In the genomic region with DNA sequence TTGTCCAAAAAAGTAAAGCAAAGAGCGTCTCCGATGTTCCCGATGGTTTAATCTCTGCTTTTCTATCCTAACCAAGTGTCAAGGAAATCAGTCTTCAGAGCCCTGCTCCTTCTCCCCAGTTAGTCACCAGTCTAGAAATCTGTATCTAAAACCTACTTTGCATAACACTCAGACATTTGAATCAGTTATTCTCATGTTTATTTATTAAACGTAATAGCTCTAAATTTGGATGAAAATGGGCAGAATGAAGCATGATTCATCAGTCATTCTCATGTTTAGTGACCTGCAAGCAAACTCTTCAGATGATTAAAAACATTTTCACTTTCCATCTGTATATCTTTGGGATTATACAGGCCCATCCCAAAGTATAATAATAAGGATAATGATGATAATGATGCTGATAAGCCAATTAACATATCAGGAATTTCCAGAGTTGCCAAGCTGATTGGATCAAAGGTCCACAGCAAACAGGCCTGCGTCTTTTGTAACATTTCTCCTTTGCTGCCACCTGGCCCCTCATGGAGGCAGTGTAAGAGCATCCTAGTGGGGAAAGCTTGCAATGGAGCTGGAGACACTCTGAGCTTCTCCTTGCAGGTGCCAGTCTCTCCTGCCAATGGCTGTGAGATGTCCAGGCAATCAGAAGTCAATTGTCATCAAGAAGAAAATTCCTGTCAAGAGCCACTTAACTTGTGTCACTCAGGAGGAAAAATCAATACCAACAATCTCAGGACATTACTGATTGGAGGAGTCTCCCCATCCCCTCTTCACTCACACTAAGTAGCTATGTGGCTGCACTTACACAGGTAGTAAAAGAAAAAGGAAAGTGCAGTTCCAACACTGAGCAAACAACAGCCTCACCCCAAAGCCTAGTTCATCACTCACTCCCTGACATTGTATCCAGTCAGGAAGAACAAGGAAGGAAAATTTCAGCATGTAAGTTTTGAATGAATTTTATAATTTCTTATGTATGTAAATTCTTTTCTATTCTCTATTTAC, we compare ENCODE assay signal across 12 cellular contexts.
DNase-seq lines count a peak whose midpoint lies in the region; ATAC-seq and TF ChIP-seq lines count a peak whose summit lies in the region.
"Had no signal": no experiment of that assay in that cellular context is flagged by ENCODE, and none has a peak within 500 bp of the region (broad histone marks: within the 10 kb centered on the region; RNA-seq: fewer than 3 reads in every experiment).

No MANE protein-coding gene starts in this region.

- no peak overlapping the region for H3K4me3 Mint-ChIP-seq in T-helper 17 cell
- H3K4me3 Mint-ChIP-seq: natural killer cell treated with Interleukin-12 subunit alpha and Interleukin-12 subunit beta and Interleukin-15 and Interleukin-18, amount 100 ng/mL, for 72 hours; stimulated activated naive B cell treated with anti-CD40 and anti-IgM and Interleukin-4, amounts not matched to agents 10 μg/mL and 1 μg/mL and 100 μg/mL, for 72 hours had no signal

- no peaks in the 10 kb centered on the region for H3K36me3 ChIP-seq in gastroesophageal sphincter
- H3K36me3 ChIP-seq: BLaER1, WERI-Rb-1 had no signal

- DNase-seq in Daoy (ENCODE audit: low read depth) (peak; percentile 10), NCI-H187 treated with DMSO at 0.1 percent for 48 hours (lab: John Stamatoyannopoulos, UW) (peak; percentile 92), iPS-NIHi11 (ENCODE audit: low spot score) (peak; percentile 38), activated gamma-delta T cell treated with Interleukin-2 at 50 U/mL for 16 hours (no peak), T-helper 17 cell (no peak)
- DNase-seq: stimulated activated naive B cell treated with anti-CD40 and anti-IgM and Interleukin-4, amounts not matched to agents 10 μg/mL and 1 μg/mL and 100 μg/mL, for 72 hours; WERI-Rb-1 had no signal

- H3K27me3 ChIP-seq in gastroesophageal sphincter = no peaks in the 10 kb centered on the region
- H3K27me3 ChIP-seq: BLaER1 had no signal

- no peak for TF ChIP-seq CTCF in gastroesophageal sphincter (IDR thresholded peaks at IDR 0.05)

- no peaks in the 10 kb centered on the region for H3K4me1 ChIP-seq in gastroesophageal sphincter
- H3K4me1 ChIP-seq: BLaER1 had no signal

- H3K27me3 Mint-ChIP-seq in T-helper 17 cell = peaks cover 5% of the 10 kb centered on the region
- H3K27me3 Mint-ChIP-seq: natural killer cell treated with Interleukin-12 subunit alpha and Interleukin-12 subunit beta and Interleukin-15 and Interleukin-18, amount 100 ng/mL, for 72 hours had no signal

- no peaks in the 10 kb centered on the region for H3K4me1 Mint-ChIP-seq in T-helper 17 cell
- H3K4me1 Mint-ChIP-seq: stimulated activated naive B cell treated with anti-CD40 and anti-IgM and Interleukin-4, amounts not matched to agents 10 μg/mL and 1 μg/mL and 100 μg/mL, for 72 hours had no signal

- H3K9me3 ChIP-seq in gastroesophageal sphincter (no peaks in the 10 kb centered on the region), T-helper 17 cell (ENCODE audit: control insufficient read depth, low read length, poor library complexity, severe bottlenecking) (no peaks in the 10 kb centered on the region)
- H3K9me3 ChIP-seq: BLaER1 had no signal

- no peak for TF ChIP-seq POLR2A in gastroesophageal sphincter (IDR thresholded peaks at IDR 0.05)

- TF ChIP-seq EP300 in gastroesophageal sphincter (IDR thresholded peaks at IDR 0.05) = no peak

- H3K4me3 ChIP-seq in gastroesophageal sphincter = no peak overlapping the region
- H3K4me3 ChIP-seq: BLaER1 had no signal

- ATAC-seq in GM21360 (IDR thresholded peaks at IDR 0.05; ENCODE audit: unreplicated experiment) (peak; percentile 50), gastroesophageal sphincter (no peak), T-helper 17 cell (no peak), GM21825 (IDR thresholded peaks at IDR 0.05; ENCODE audit: unreplicated experiment) (no peak)
- ATAC-seq: natural killer cell treated with Interleukin-12 subunit alpha and Interleukin-12 subunit beta and Interleukin-15 and Interleukin-18, amount 100 ng/mL, for 72 hours; stimulated activated naive B cell treated with anti-CD40 and anti-IgM and Interleukin-4, amounts not matched to agents 10 μg/mL and 1 μg/mL and 100 μg/mL, for 72 hours had no signal

- whole genome bisulfite sequencing in gastroesophageal sphincter (ENCODE audit: low coverage in 1 of 2), 2 donors = 32 to 43% methylated on average over 5 of the region's 5 CpGs

- no peak overlapping the region for H3K27ac Mint-ChIP-seq in T-helper 17 cell
- H3K27ac Mint-ChIP-seq: natural killer cell treated with Interleukin-12 subunit alpha and Interleukin-12 subunit beta and Interleukin-15 and Interleukin-18, amount 100 ng/mL, for 72 hours; stimulated activated naive B cell treated with anti-CD40 and anti-IgM and Interleukin-4, amounts not matched to agents 10 μg/mL and 1 μg/mL and 100 μg/mL, for 72 hours had no signal

- no peaks in the 10 kb centered on the region for H3K36me3 Mint-ChIP-seq in T-helper 17 cell (ENCODE audit: low read depth)
- H3K36me3 Mint-ChIP-seq: natural killer cell treated with Interleukin-12 subunit alpha and Interleukin-12 subunit beta and Interleukin-15 and Interleukin-18, amount 100 ng/mL, for 72 hours; stimulated activated naive B cell treated with anti-CD40 and anti-IgM and Interleukin-4, amounts not matched to agents 10 μg/mL and 1 μg/mL and 100 μg/mL, for 72 hours had no signal

- H3K27ac ChIP-seq in gastroesophageal sphincter = no peak overlapping the region
- H3K27ac ChIP-seq: BLaER1, WERI-Rb-1 had no signal

Comparison
In these comparisons a context has a peak if more than half of its experiments do, and no peak if none do; other contexts are left out.
1. DNase-seq: peak in Daoy (single experiment), NCI-H187 treated with DMSO at 0.1 percent for 48 hours (single experiment) and iPS-NIHi11 (single experiment); none in activated gamma-delta T cell treated with Interleukin-2 at 50 U/mL for 16 hours (single experiment) and T-helper 17 cell (0 of 3).